In genomic region chr9:28301281-28301680, GRCh38 we compare ENCODE assay signal across 24 cellular contexts.
DNase-seq lines count a peak whose midpoint lies in the region; ATAC-seq and TF ChIP-seq lines count a peak whose summit lies in the region.
"Had no signal": no experiment of that assay in that cellular context is flagged by ENCODE, and none has a peak within 500 bp of the region (broad histone marks: within the 10 kb centered on the region; RNA-seq: fewer than 3 reads in every experiment).

No MANE protein-coding gene starts in this region.

- no peaks in the 10 kb centered on the region for H3K27me3 Mint-ChIP-seq in activated CD4-positive, alpha-beta T cell treated with anti-CD3 and anti-CD28 coated beads for 36 hours

- H3K27ac Mint-ChIP-seq in activated CD4-positive, alpha-beta T cell treated with anti-CD3 and anti-CD28 coated beads for 36 hours = no peak overlapping the region
- H3K27ac Mint-ChIP-seq: CD4-positive, CD25-positive, alpha-beta regulatory T cell had no signal

- no peak overlapping the region for H3K4me3 Mint-ChIP-seq in activated CD4-positive, alpha-beta T cell treated with anti-CD3 and anti-CD28 coated beads for 36 hours
- H3K4me3 Mint-ChIP-seq: CD4-positive, CD25-positive, alpha-beta regulatory T cell had no signal

- no peaks in the 10 kb centered on the region for H3K36me3 Mint-ChIP-seq in activated CD4-positive, alpha-beta T cell treated with anti-CD3 and anti-CD28 coated beads for 36 hours (ENCODE audit: low read depth)
- H3K36me3 Mint-ChIP-seq: CD4-positive, CD25-positive, alpha-beta regulatory T cell had no signal

- H3K4me1 Mint-ChIP-seq in activated CD4-positive, alpha-beta T cell treated with anti-CD3 and anti-CD28 coated beads for 36 hours = no peaks in the 10 kb centered on the region
- H3K4me1 Mint-ChIP-seq: CD4-positive, CD25-positive, alpha-beta regulatory T cell had no signal

- POLR2A ChIA-PET in activated CD4-positive, alpha-beta T cell treated with anti-CD3 and anti-CD28 coated beads for 36 hours (lab: Charles Lee) = no interaction called here

- CTCF ChIA-PET in activated CD4-positive, alpha-beta T cell treated with anti-CD3 and anti-CD28 coated beads for 36 hours (lab: Charles Lee) = no interaction called here

- no peak for ATAC-seq in activated CD4-positive, alpha-beta T cell treated with anti-CD3 and anti-CD28 coated beads for 36 hours
- ATAC-seq: GM12878, Panc1 had no signal

- no peak for TF ChIP-seq CTCF in epithelial cell of esophagus (IDR thresholded peaks at IDR 0.05; ENCODE audit: insufficient read depth, low read depth, low read length, missing control alignments)

- peak; percentile 1 for DNase-seq in AG08396 (ENCODE audit: low spot score)
- peak; percentile 7 for DNase-seq in NCI-H226
- DNase-seq in epithelial cell of esophagus (ENCODE audit: low read depth) = peak; percentile 87
- peak; percentile 23 for DNase-seq in kidney tubule cell (ENCODE audit: low spot score)
- no peak for DNase-seq in DMS79 treated with DMSO at 0.1 percent for 48 hours (lab: John Stamatoyannopoulos, UW)
- DNase-seq in NCI-H774 (lab: John Stamatoyannopoulos, UW) = no peak
- DNase-seq in activated CD4-positive, alpha-beta T cell treated with anti-CD3 and anti-CD28 coated beads for 36 hours = no peak
- no peak for DNase-seq in activated T-cell treated with anti-CD3 and anti-CD28 coated beads for 4 hours
- DNase-seq: BE2C; CD4-positive, CD25-positive, alpha-beta regulatory T cell; DMS 273 treated with DMSO at 0.1 percent for 48 hours; DND-41; GOT3; HCEC 1CT; Karpas-422; NCI-H1105; NCI-H146; NCI-H2029 treated with DMSO at 0.1 percent for 48 hours; NCI-H345; NCI-H524; NCI-H82; SJCRH30 had no signal

- intact Hi-C loops in activated CD4-positive, alpha-beta T cell treated with anti-CD3 and anti-CD28 coated beads for 36 hours (cut with DNase I, micrococcal nuclease) = no loop called here

- no peak overlapping the region for H3K4me3 ChIP-seq in epithelial cell of esophagus (ENCODE audit: low read length)
- H3K4me3 ChIP-seq: GM12878, SJCRH30 had no signal

- peaks cover 10% of the 10 kb centered on the region for H3K9me3 Mint-ChIP-seq in activated CD4-positive, alpha-beta T cell treated with anti-CD3 and anti-CD28 coated beads for 36 hours (ENCODE audit: low read depth)

Comparison
In these comparisons a context has a peak if more than half of its experiments do, and no peak if none do; other contexts are left out.
1. DNase-seq: peak in AG08396 (single experiment), NCI-H226 (single experiment), epithelial cell of esophagus (single experiment) and kidney tubule cell (single experiment); none in DMS79 treated with DMSO at 0.1 percent for 48 hours (single experiment), NCI-H774 (single experiment), activated CD4-positive, alpha-beta T cell treated with anti-CD3 and anti-CD28 coated beads for 36 hours (single experiment) and activated T-cell treated with anti-CD3 and anti-CD28 coated beads for 4 hours (single experiment).